Comparison of ENCODE assay signal across 12 cellular contexts in genomic region chr4:170391066-170391754, GRCh38.
DNase-seq lines count a peak whose midpoint lies in the region; ATAC-seq and TF ChIP-seq lines count a peak whose summit lies in the region.
"Had no signal": no experiment of that assay in that cellular context is flagged by ENCODE, and none has a peak within 500 bp of the region (broad histone marks: within the 10 kb centered on the region; RNA-seq: fewer than 3 reads in every experiment).

No MANE protein-coding gene starts in this region.

- no peaks in the 10 kb centered on the region for H3K27me3 ChIP-seq in ACC112 (ENCODE audit: insufficient read depth, low read length)
- H3K27me3 ChIP-seq in PC-3 (ENCODE audit: low read length), result no peaks in the 10 kb centered on the region

- intact Hi-C loops in PC-3 (cut with micrococcal nuclease), result no loop called here

- H3K4me3 ChIP-seq in ACC112 (ENCODE audit: low read depth, low read length) (no peak overlapping the region), PC-3 (ENCODE audit: low read length) (no peak overlapping the region), epithelial cell of proximal tubule (ENCODE audit: low read depth, low read length) (no peak overlapping the region)
- H3K4me3 ChIP-seq: A549 had no signal

- H3K4me2 ChIP-seq in PC-3 (ENCODE audit: low read length), result 0 out of 2 replicates have a peak overlapping the region, but pooled peaks have one; percentile 1
- H3K4me2 ChIP-seq: A549 had no signal

- H3K79me2 ChIP-seq in ACC112 (ENCODE audit: control insufficient read depth, insufficient read depth, low read length, unreplicated experiment) (no peaks in the 10 kb centered on the region), PC-3 (ENCODE audit: low read length) (no peaks in the 10 kb centered on the region)

- no peaks in the 10 kb centered on the region for H3F3A ChIP-seq in PC-3 (ENCODE audit: low read length, unreplicated experiment)

- peak; percentile 58 for DNase-seq in PC-3
- peak; percentile 85 for DNase-seq in epithelial cell of proximal tubule (ENCODE audit: low read depth)
- DNase-seq in dermis blood vessel endothelial cell, result no peak
- DNase-seq in ureter (ENCODE audit: low spot score), result no peak
- no peak for DNase-seq in NCI-H1092 (lab: John Stamatoyannopoulos, UW)
- DNase-seq: activated CD8-positive, alpha-beta memory T cell treated with anti-CD3 and anti-CD28 coated beads, Interleukin-2, amount 50 U/mL, for 4 hours; Karpas-422; NCI-H526 had no signal

- CTCF ChIA-PET in PC-3 (lab: Charles Lee), result no interaction called here

- POLR2A ChIA-PET in PC-3 (lab: Charles Lee; ENCODE audit: unreplicated experiment), result no interaction called here

- peak; percentile 70 for ATAC-seq in GM21390 (IDR thresholded peaks at IDR 0.05; ENCODE audit: unreplicated experiment)
- ATAC-seq in PC-3, result no peak
- ATAC-seq in HG02571 (IDR thresholded peaks at IDR 0.05; ENCODE audit: unreplicated experiment), result no peak
- ATAC-seq: A549 had no signal

- no peak overlapping the region for H3K9ac ChIP-seq in PC-3 (ENCODE audit: low read length)

- no TSS peak for BruUV-seq in PC-3 (replicated peaks; lab: Mats Ljungman, UMichigan)

- no peaks in the 10 kb centered on the region for H3K9me3 ChIP-seq in PC-3 (ENCODE audit: low read length)
- H3K9me3 ChIP-seq: A549 had no signal

- H4K20me1 ChIP-seq in PC-3 (ENCODE audit: low read length), result no peaks in the 10 kb centered on the region

- no peaks in the 10 kb centered on the region for H3K9me2 ChIP-seq in PC-3 (replicated peaks; ENCODE audit: low read length)

- H3K27ac ChIP-seq in ACC112 (ENCODE audit: low read depth, low read length), result peak overlapping the region; percentile 42
- H3K27ac ChIP-seq in PC-3 (ENCODE audit: low read length), result no peak overlapping the region
- H3K27ac ChIP-seq: A549 had no signal

- TF ChIP-seq CTCF in PC-3 (conservative IDR thresholded peaks at IDR 0.05; ENCODE audit: low read depth, low read length) (no peak), epithelial cell of proximal tubule (conservative IDR thresholded peaks at IDR 0.05; ENCODE audit: low read depth, low read length) (no peak)

- H2AFZ ChIP-seq in ACC112 (ENCODE audit: low read length, unreplicated experiment), result no peak overlapping the region
- no peak overlapping the region for H2AFZ ChIP-seq in PC-3 (ENCODE audit: low read length)

- no peaks in the 10 kb centered on the region for H3K4me1 ChIP-seq in ACC112 (ENCODE audit: control insufficient read depth, insufficient read depth, low read length, unreplicated experiment)
- H3K4me1 ChIP-seq in PC-3 (ENCODE audit: insufficient read depth, low read length), result no peaks in the 10 kb centered on the region
- H3K4me1 ChIP-seq: A549 had no signal

- H3K36me3 ChIP-seq in ACC112 (ENCODE audit: insufficient read depth, low read length) (no peaks in the 10 kb centered on the region), PC-3 (ENCODE audit: low read depth, low read length) (no peaks in the 10 kb centered on the region)

Comparison
In these comparisons a context has a peak if more than half of its experiments do, and no peak if none do; other contexts are left out.
1. DNase-seq: peak in PC-3 (single experiment) and epithelial cell of proximal tubule (single experiment); none in dermis blood vessel endothelial cell (single experiment), ureter (single experiment) and NCI-H1092 (single experiment).